8 cellular contexts compared by ENCODE assay signal in the genomic region with DNA sequence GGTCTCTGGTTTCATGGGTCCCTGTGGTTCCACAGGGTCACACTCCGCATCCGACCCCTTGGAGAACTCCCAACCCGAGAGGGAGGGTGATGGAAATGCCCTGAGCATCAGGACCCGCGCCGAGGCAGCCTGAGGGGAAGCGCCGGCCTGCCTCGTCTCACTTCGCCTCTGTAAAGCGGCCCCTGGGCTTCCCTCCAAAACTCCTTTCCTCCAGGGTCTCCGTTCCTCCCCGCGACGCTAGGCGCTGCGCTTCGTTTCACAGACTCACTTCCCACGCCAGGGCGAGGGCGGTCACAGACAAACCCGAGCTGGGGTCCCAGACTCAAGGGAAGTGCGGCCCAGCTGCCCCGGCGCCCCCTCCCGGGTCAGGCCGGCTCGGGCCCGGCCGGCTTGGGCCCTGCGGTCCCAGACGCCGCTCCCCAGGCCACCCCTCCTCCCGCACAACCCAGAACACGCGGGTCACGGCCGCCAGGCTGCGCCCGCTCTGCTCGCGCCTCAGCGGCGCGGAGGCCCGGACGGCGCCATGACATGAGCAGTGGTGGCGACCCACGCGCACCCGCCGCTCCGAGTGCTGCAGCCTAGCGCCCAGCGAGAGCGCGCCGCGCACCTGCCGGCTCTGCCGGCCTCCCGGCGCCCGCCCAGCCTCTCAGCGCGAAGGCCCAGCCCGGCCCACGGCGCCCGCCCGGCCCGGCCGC. TPM values are rescaled to one million over a fixed set of nuclear protein-coding genes. Genes with fewer than 3 reads are reported as not detected.
DNase-seq lines count a peak whose midpoint lies in the region; ATAC-seq and TF ChIP-seq lines count a peak whose summit lies in the region.

No MANE protein-coding gene starts in this region.

- peak; percentile 35 for ATAC-seq in GM21576 (IDR thresholded peaks at IDR 0.05; ENCODE audit: unreplicated experiment)

- H3K4me3 ChIP-seq in DOHH2 (ENCODE audit: low read length): peak overlapping the region; percentile 88
- peak overlapping the region; percentile 87 for H3K4me3 ChIP-seq in Jurkat, Clone E6-1 (ENCODE audit: low read length)
- H3K4me3 ChIP-seq in colonic mucosa: peak overlapping the region; percentile 69

- peaks cover 45% of the 10 kb centered on the region for H3K36me3 ChIP-seq in DOHH2 (ENCODE audit: control insufficient read depth, low read length)
- no peaks in the 10 kb centered on the region for H3K36me3 ChIP-seq in colonic mucosa

- H3K27me3 ChIP-seq in DOHH2 (ENCODE audit: control insufficient read depth, low read length) (no peaks in the 10 kb centered on the region), colonic mucosa (no peaks in the 10 kb centered on the region)

- H3K4me1 ChIP-seq in DOHH2 (ENCODE audit: control insufficient read depth, low read length) (peaks cover 58% of the 10 kb centered on the region), colonic mucosa (peaks cover 3% of the 10 kb centered on the region)

- H3K9me3 ChIP-seq in DOHH2 (ENCODE audit: control insufficient read depth, insufficient read depth, low read length): no peaks in the 10 kb centered on the region
- H3K9me3 ChIP-seq in colonic mucosa: no peaks in the 10 kb centered on the region

- TF ChIP-seq CTCF in DOHH2 (IDR thresholded peaks at IDR 0.05; ENCODE audit: low read depth, low read length, poor library complexity, severe bottlenecking): peak; percentile 27
- TF ChIP-seq CTCF in colonic mucosa (IDR thresholded peaks at IDR 0.05): no peak

- H3K4me2 ChIP-seq in DOHH2 (ENCODE audit: low read length): peak overlapping the region; percentile 88

- H3K27ac ChIP-seq in DOHH2 (ENCODE audit: low read depth, low read length) (peak overlapping the region; percentile 80), colonic mucosa (peak overlapping the region; percentile 53)

- peaks cover 29% of the 10 kb centered on the region for H3F3A ChIP-seq in DOHH2 (ENCODE audit: control insufficient read depth, insufficient read depth)

- no peak for DNase-seq in Jurkat, Clone E6-1 (ENCODE audit: low read depth, low spot score)
- DNase-seq in activated CD4-positive, alpha-beta T cell treated with anti-CD3 and anti-CD28 coated beads for 24 hours (ENCODE audit: low read depth in 2 of 2): peak; percentile 19 to 39
- DNase-seq in colonic mucosa (no peak), medulla oblongata (ENCODE audit: extremely low spot score) (peak; percentile 48), ureter (ENCODE audit: low spot score) (no peak)
- DNase-seq in stimulated activated CD4-positive, alpha-beta T cell treated with anti-CD3 and anti-CD28 coated beads, TNF-alpha, amount 100 ng/mL, for 48 hours (ENCODE audit: low read depth in 3 of 3): peak in 2 of 3 donors; percentile 23 to 47

- peaks cover 21% of the 10 kb centered on the region for H4K20me1 ChIP-seq in DOHH2 (ENCODE audit: control insufficient read depth, insufficient read depth, low read depth, low read length)

- peaks cover 62% of the 10 kb centered on the region for H3K79me2 ChIP-seq in DOHH2 (ENCODE audit: control insufficient read depth, low read length)

- no peaks in the 10 kb centered on the region for H3K9me2 ChIP-seq in DOHH2 (replicated peaks; ENCODE audit: control insufficient read depth, low read length)

- H3K9ac ChIP-seq in colonic mucosa (ENCODE audit: low read depth in 2 of 2, low read length in 2 of 2): peak overlapping the region; percentile 46 to 86

- intact Hi-C loops in colonic mucosa (cut with DNase I): no loop called here

RNA-seq across cellular contexts. Expression of a gene that starts 0.6 kb away (rescaled TPM):
- 24.5 TPM for polyA plus RNA-seq in Jurkat, Clone E6-1 (2012; ENCODE audit: insufficient read depth, insufficient read length)
- total RNA-seq in colonic mucosa (10 to 100 TPM in 1 of 2 donors, 1 to 10 TPM in 1; 7.5 to 23.8 TPM), ureter (19.9 TPM)

Comparison
In these comparisons a context has a peak if more than half of its experiments do, and no peak if none do; other contexts are left out.
1. DNase-seq: peak in activated CD4-positive, alpha-beta T cell treated with anti-CD3 and anti-CD28 coated beads for 24 hours (2 of 2), medulla oblongata (single experiment) and stimulated activated CD4-positive, alpha-beta T cell treated with anti-CD3 and anti-CD28 coated beads, TNF-alpha, amount 100 ng/mL, for 48 hours (2 of 3); none in Jurkat, Clone E6-1 (single experiment), colonic mucosa (single experiment) and ureter (single experiment).
2. Peak in every context shown above with its lines, with median percentiles within 50 percentile points of each other: H3K4me3 ChIP-seq.